2 cellular contexts compared by ENCODE assay signal in genomic region chr2:187435078-187435477, GRCh38.
TF ChIP-seq lines count a peak whose summit lies in the region.

No MANE protein-coding gene starts in this region.

TF ChIP-seq in HepG2, 621 proteins besides CTCF, POLR2A, EP300 and RAD21:
- TF ChIP-seq ZMYM3 (CRISPR knock-in tag; IDR thresholded peaks at IDR 0.05), result no peak
- no peak for TF ChIP-seq MIER3 (CRISPR knock-in tag; IDR thresholded peaks at IDR 0.05; ENCODE audit: borderline replicate concordance)
- no peak for TF ChIP-seq FOXA1 (IDR thresholded peaks at IDR 0.05)
- no peak for TF ChIP-seq FOXA1 (CRISPR knock-in tag; IDR thresholded peaks at IDR 0.05)
- TF ChIP-seq RELA (CRISPR knock-in tag; IDR thresholded peaks at IDR 0.05), result no peak
- TF ChIP-seq CENPBD1 (CRISPR knock-in tag; IDR thresholded peaks at IDR 0.05; ENCODE audit: borderline replicate concordance, low read depth), result no peak
- TF ChIP-seq CCDC6 (CRISPR knock-in tag; IDR thresholded peaks at IDR 0.05), result no peak
- TF ChIP-seq ZFP91 (CRISPR knock-in tag; IDR thresholded peaks at IDR 0.05; ENCODE audit: borderline replicate concordance), result no peak
- TF ChIP-seq GMEB2 (CRISPR knock-in tag; IDR thresholded peaks at IDR 0.05; ENCODE audit: low read depth), result no peak
- no peak for TF ChIP-seq FOXC1 (CRISPR knock-in tag; IDR thresholded peaks at IDR 0.05; ENCODE audit: borderline replicate concordance)
- no peak for TF ChIP-seq HDAC2 (CRISPR knock-in tag; IDR thresholded peaks at IDR 0.05)
- TF ChIP-seq PHB2 (IDR thresholded peaks at IDR 0.05; ENCODE audit: partially characterized antibody), result no peak

TF ChIP-seq in GM12878, 131 proteins besides CTCF, POLR2A, EP300 and RAD21:
- no peak for TF ChIP-seq HDAC6 (IDR thresholded peaks at IDR 0.05; ENCODE audit: unreplicated experiment)
- no peak for TF ChIP-seq E2F4 (IDR thresholded peaks at IDR 0.05; ENCODE audit: low read depth, low read length)
- no peak for TF ChIP-seq CBX3 (IDR thresholded peaks at IDR 0.05; ENCODE audit: borderline replicate concordance, low read depth)
- no peak for TF ChIP-seq TCF12 (IDR thresholded peaks at IDR 0.05; ENCODE audit: low read depth, low read length)
- TF ChIP-seq ZNF622 (IDR thresholded peaks at IDR 0.05), result no peak
- TF ChIP-seq CBFB (IDR thresholded peaks at IDR 0.05; ENCODE audit: low read depth), result no peak
- no peak for TF ChIP-seq GABPA (IDR thresholded peaks at IDR 0.05; ENCODE audit: low read depth)
- TF ChIP-seq ZNF384 (IDR thresholded peaks at IDR 0.05; ENCODE audit: borderline replicate concordance, low read depth, low read length), result no peak
- no peak for TF ChIP-seq ATF7 (IDR thresholded peaks at IDR 0.05; ENCODE audit: low read depth)
- no peak for TF ChIP-seq SP1 (IDR thresholded peaks at IDR 0.05; ENCODE audit: low read depth, low read length)
- TF ChIP-seq YBX1 (IDR thresholded peaks at IDR 0.05), result no peak
